Comparison of ENCODE assay signal across 14 cellular contexts in genomic region chr10:3906511-3907111, GRCh38.
DNase-seq lines count a peak whose midpoint lies in the region; ATAC-seq, FAIRE-seq and TF ChIP-seq lines count a peak whose summit lies in the region.
"Had no signal": no experiment of that assay in that cellular context is flagged by ENCODE, and none has a peak within 500 bp of the region (broad histone marks: within the 10 kb centered on the region; RNA-seq: fewer than 3 reads in every experiment).

No MANE protein-coding gene starts in this region.

- peak; percentile 49 to 56; a peak in 1 of 4 replicates for TF ChIP-seq EP300 in HepG2 (IDR thresholded peaks at IDR 0.05; ENCODE audit: low read depth in 2 of 2, low read length in 2 of 2)
- no peak for TF ChIP-seq EP300 in HepG2 (CRISPR knock-in tag; IDR thresholded peaks at IDR 0.05; ENCODE audit: borderline replicate concordance)

- CTCF ChIA-PET in HepG2 (lab: Yijun Ruan, JAX; ENCODE audit: low intra/inter-chr PET ratio, low total read pairs), result no interaction called here

- intact Hi-C loops in HepG2 (cut with micrococcal nuclease; ENCODE audit: unreplicated experiment), result loop anchor here (5.0 kb wide), 1 partner anchor 119 kb away; the partner anchor contains the start of gene KLF6

- TF ChIP-seq POLR2A in HepG2 (IDR thresholded peaks at IDR 0.05; ENCODE audit: insufficient read depth in 1 of 2, low read depth in 2 of 2, low read length in 2 of 2), result no peak

- whole genome bisulfite sequencing in HepG2 (ENCODE audit: low lambda C conversion rate), result 3% methylated on average over 14 of the region's 17 CpGs
- 57% methylated on average over 17 of the region's 17 CpGs for WGBS in smooth muscle cell (ENCODE audit: low lambda C conversion rate)

- POLR2A ChIA-PET in HepG2 (lab: Yijun Ruan, JAX), result interaction anchor here (1.7 to 3.0 kb wide), 3 partner anchors 16 to 122 kb away, joined by 8 to 15 read pairs (median 9); partner anchors contain the start of gene KLF6

- BruUV-seq in HepG2 (replicated peaks; lab: Mats Ljungman, UMichigan), result no TSS peak

- peak; percentile 8 for FAIRE-seq in HepG2 (lab: Jason Lieb, UNC)
- FAIRE-seq: D721Med had no signal

- H4K20me1 ChIP-seq in HepG2 (ENCODE audit: insufficient read depth, low read length) (no peaks in the 10 kb centered on the region), smooth muscle cell (ENCODE audit: low read depth) (no peaks in the 10 kb centered on the region)

- no peak overlapping the region for H3K4me3 ChIP-seq in astrocyte of the spinal cord (ENCODE audit: low read depth, low read length)
- peak overlapping the region; percentile 11 to 50 (median 46); a peak in 5 of 6 replicates for H3K4me3 ChIP-seq in HepG2 (replicated peaks in 1 of 3; ENCODE audit: insufficient read depth in 1 of 3, low read depth in 2 of 3, low read length in 3 of 3)
- no peak overlapping the region for H3K4me3 ChIP-seq in smooth muscle cell
- H3K4me3 ChIP-seq: skin epidermis had no signal

- no peaks in the 10 kb centered on the region for H3K79me2 ChIP-seq in HepG2 (ENCODE audit: insufficient read depth, low read length)
- no peaks in the 10 kb centered on the region for H3K79me2 ChIP-seq in smooth muscle cell (ENCODE audit: low read depth)

- TF ChIP-seq CTCF in astrocyte of the spinal cord (IDR thresholded peaks at IDR 0.05; ENCODE audit: low read depth, low read length), result no peak
- no peak for TF ChIP-seq CTCF in HepG2 (CRISPR knock-in tag; IDR thresholded peaks at IDR 0.05)
- TF ChIP-seq CTCF in smooth muscle cell (IDR thresholded peaks at IDR 0.05; ENCODE audit: borderline replicate concordance, insufficient read depth, poor library complexity, severe bottlenecking), result no peak

- H3K36me3 ChIP-seq in HepG2 (replicated peaks in 1 of 2; ENCODE audit: control insufficient read depth in 1 of 2, insufficient read depth in 2 of 2, low read length in 2 of 2) (no peaks in the 10 kb centered on the region), smooth muscle cell (ENCODE audit: low read depth) (no peaks in the 10 kb centered on the region)

- H3K27me3 ChIP-seq in HepG2 (ENCODE audit: control insufficient read depth in 1 of 2, insufficient read depth in 2 of 2, low read length in 2 of 2) (no peaks in the 10 kb centered on the region), smooth muscle cell (ENCODE audit: low read depth) (no peaks in the 10 kb centered on the region)

- TF ChIP-seq RAD21 in HepG2 (CRISPR knock-in tag; IDR thresholded peaks at IDR 0.05), result no peak

- ATAC-seq in HepG2, result peak; percentile 87
- no peak for ATAC-seq in HG02970 (IDR thresholded peaks at IDR 0.05; ENCODE audit: low FRiP score, unreplicated experiment)
- ATAC-seq in GM21786 (IDR thresholded peaks at IDR 0.05; ENCODE audit: unreplicated experiment), result no peak
- no peak for ATAC-seq in GM21515 (IDR thresholded peaks at IDR 0.05; ENCODE audit: unreplicated experiment)

- in situ Hi-C loops in astrocyte of the spinal cord (cut with HindIII; ENCODE audit: low sequenced_read_pairs) (no loop called here), HepG2 (cut with HindIII; ENCODE audit: extremely low pct_ligation_motif_present, low pct_unique_long_range_greater_than_20kb) (no loop called here), G401 (cut with HindIII; ENCODE audit: low sequenced_read_pairs) (no loop called here)

- H3K4me1 ChIP-seq in HepG2 (ENCODE audit: insufficient read depth, low read length) (peaks cover 38% of the 10 kb centered on the region), smooth muscle cell (ENCODE audit: low read depth) (no peaks in the 10 kb centered on the region)

- peaks cover 2% of the 10 kb centered on the region for H3F3A ChIP-seq in smooth muscle cell (ENCODE audit: low read depth)

- peak overlapping the region; percentile 77 for H3K27ac ChIP-seq in HepG2 (ENCODE audit: extremely low read length, insufficient read depth, low read length)
- H3K27ac ChIP-seq in smooth muscle cell (ENCODE audit: low read depth), result peak overlapping the region; percentile 76

- H3K9me3 ChIP-seq in HepG2 (ENCODE audit: low read length) (no peaks in the 10 kb centered on the region), smooth muscle cell (replicated peaks; ENCODE audit: low read depth) (no peaks in the 10 kb centered on the region)

- DNase-seq in HuH-7.5 (ENCODE audit: low spot score), result peak; percentile 18
- DNase-seq in astrocyte of the spinal cord (ENCODE audit: low read depth, low spot score), result peak; percentile 78
- peak; percentile 84 for DNase-seq in HepG2 (ENCODE audit: low spot score)
- DNase-seq in smooth muscle cell (lab: John Stamatoyannopoulos, UW; ENCODE audit: unreplicated experiment), result no peak
- no peak for DNase-seq in G401 (ENCODE audit: low spot score)
- DNase-seq: activated CD4-positive, CD25-positive, alpha-beta regulatory T cell treated with anti-CD3 and anti-CD28 coated beads, Interleukin-2, amount 50 U/mL, for 72 hours; activated gamma-delta T cell treated with Interleukin-2 at 50 U/mL for 16 hours; dermis blood vessel endothelial cell; NCI-H510A had no signal

- H3K9ac ChIP-seq in HepG2 (ENCODE audit: insufficient read depth, low read depth, low read length) (peak overlapping the region; percentile 83), smooth muscle cell (ENCODE audit: low read depth) (peak overlapping the region; percentile 47)

- H3K4me2 ChIP-seq in HepG2 (ENCODE audit: low read depth, low read length), result peak overlapping the region; percentile 91
- no peak overlapping the region for H3K4me2 ChIP-seq in smooth muscle cell

- peak overlapping the region; percentile 74 for H2AFZ ChIP-seq in HepG2 (ENCODE audit: low read length)
- no peak overlapping the region for H2AFZ ChIP-seq in smooth muscle cell (ENCODE audit: low read depth)

TF ChIP-seq in HepG2, 621 proteins besides CTCF, POLR2A, EP300 and RAD21 (continues in another document):
- TF ChIP-seq ASH2L (IDR thresholded peaks at IDR 0.05; ENCODE audit: insufficient read length, low read depth, low read length) (peak; percentile 89), GATAD2A (CRISPR knock-in tag; IDR thresholded peaks at IDR 0.05) (peak; percentile 24; the same call in 1 of the 2 replicates), IRF1 (CRISPR knock-in tag; IDR thresholded peaks at IDR 0.05; ENCODE audit: low read depth) (no peak), RBAK (CRISPR knock-in tag; IDR thresholded peaks at IDR 0.05) (no peak), FOXP4 (CRISPR knock-in tag; IDR thresholded peaks at IDR 0.05) (peak; percentile 72), BCL6 (CRISPR knock-in tag; IDR thresholded peaks at IDR 0.05) (peak; percentile 73), ZBTB33 (CRISPR knock-in tag; IDR thresholded peaks at IDR 0.05) (no peak), ZKSCAN8 (CRISPR knock-in tag; IDR thresholded peaks at IDR 0.05; ENCODE audit: borderline replicate concordance) (0 out of 2 replicates have a peak, but pooled peaks have one; percentile 25)
- TF ChIP-seq, protein P1, sequence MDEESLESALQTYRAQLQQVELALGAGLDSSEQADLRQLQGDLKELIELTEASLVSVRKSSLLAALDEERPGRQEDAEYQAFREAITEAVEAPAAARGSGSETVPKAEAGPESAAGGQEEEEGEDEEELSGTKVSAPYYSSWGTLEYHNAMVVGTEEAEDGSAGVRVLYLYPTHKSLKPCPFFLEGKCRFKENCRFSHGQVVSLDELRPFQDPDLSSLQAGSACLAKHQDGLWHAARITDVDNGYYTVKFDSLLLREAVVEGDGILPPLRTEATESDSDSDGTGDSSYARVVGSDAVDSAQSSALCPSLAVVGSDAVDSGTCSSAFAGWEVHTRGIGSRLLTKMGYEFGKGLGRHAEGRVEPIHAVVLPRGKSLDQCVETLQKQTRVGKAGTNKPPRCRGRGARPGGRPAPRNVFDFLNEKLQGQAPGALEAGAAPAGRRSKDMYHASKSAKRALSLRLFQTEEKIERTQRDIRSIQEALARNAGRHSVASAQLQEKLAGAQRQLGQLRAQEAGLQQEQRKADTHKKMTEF (CRISPR knock-in tag; IDR thresholded peaks at IDR 0.05), result 0 out of 2 replicates have a peak, but pooled peaks have one; percentile 25

Comparison
In these comparisons a context has a peak if more than half of its experiments do, and no peak if none do; other contexts are left out.
1. DNase-seq: peak in HuH-7.5 (single experiment), astrocyte of the spinal cord (single experiment) and HepG2 (single experiment); none in smooth muscle cell (single experiment) and G401 (single experiment).
2. H3K4me3 ChIP-seq: peak in HepG2 (3 of 3); none in astrocyte of the spinal cord (single experiment) and smooth muscle cell (single experiment).